1 cellular context compared by ENCODE assay signal in the genomic region with DNA sequence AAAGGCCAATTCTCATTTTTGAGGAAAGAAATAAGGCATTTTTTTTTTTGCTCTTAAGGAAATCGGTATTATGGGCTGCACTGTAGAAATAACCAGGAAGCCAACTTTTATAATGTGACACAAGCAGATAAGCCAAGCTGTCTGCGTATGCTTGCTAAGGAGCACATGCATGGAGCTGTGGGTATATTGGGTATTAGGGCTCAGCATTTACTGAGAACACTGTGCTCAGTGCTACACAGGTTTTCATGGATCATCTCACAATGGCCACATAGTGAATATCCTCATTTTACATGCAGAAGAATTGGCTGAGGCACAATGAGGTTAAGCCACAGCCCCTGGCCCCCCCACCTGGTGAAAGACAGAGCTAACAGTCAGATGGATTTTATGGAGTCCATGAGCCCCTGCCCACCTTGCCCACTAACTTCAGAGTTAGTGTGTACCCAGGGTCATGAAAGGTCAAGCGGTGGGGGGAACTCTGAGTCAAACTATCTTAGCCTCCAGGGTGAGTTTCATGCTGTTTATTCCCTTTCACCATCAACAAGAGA.
TF ChIP-seq lines count a peak whose summit lies in the region.

No MANE protein-coding gene starts in this region.

TF ChIP-seq in GM23338, 12 proteins besides CTCF, POLR2A, EP300 and RAD21 (continued from another document):
- TF ChIP-seq, protein P1, sequence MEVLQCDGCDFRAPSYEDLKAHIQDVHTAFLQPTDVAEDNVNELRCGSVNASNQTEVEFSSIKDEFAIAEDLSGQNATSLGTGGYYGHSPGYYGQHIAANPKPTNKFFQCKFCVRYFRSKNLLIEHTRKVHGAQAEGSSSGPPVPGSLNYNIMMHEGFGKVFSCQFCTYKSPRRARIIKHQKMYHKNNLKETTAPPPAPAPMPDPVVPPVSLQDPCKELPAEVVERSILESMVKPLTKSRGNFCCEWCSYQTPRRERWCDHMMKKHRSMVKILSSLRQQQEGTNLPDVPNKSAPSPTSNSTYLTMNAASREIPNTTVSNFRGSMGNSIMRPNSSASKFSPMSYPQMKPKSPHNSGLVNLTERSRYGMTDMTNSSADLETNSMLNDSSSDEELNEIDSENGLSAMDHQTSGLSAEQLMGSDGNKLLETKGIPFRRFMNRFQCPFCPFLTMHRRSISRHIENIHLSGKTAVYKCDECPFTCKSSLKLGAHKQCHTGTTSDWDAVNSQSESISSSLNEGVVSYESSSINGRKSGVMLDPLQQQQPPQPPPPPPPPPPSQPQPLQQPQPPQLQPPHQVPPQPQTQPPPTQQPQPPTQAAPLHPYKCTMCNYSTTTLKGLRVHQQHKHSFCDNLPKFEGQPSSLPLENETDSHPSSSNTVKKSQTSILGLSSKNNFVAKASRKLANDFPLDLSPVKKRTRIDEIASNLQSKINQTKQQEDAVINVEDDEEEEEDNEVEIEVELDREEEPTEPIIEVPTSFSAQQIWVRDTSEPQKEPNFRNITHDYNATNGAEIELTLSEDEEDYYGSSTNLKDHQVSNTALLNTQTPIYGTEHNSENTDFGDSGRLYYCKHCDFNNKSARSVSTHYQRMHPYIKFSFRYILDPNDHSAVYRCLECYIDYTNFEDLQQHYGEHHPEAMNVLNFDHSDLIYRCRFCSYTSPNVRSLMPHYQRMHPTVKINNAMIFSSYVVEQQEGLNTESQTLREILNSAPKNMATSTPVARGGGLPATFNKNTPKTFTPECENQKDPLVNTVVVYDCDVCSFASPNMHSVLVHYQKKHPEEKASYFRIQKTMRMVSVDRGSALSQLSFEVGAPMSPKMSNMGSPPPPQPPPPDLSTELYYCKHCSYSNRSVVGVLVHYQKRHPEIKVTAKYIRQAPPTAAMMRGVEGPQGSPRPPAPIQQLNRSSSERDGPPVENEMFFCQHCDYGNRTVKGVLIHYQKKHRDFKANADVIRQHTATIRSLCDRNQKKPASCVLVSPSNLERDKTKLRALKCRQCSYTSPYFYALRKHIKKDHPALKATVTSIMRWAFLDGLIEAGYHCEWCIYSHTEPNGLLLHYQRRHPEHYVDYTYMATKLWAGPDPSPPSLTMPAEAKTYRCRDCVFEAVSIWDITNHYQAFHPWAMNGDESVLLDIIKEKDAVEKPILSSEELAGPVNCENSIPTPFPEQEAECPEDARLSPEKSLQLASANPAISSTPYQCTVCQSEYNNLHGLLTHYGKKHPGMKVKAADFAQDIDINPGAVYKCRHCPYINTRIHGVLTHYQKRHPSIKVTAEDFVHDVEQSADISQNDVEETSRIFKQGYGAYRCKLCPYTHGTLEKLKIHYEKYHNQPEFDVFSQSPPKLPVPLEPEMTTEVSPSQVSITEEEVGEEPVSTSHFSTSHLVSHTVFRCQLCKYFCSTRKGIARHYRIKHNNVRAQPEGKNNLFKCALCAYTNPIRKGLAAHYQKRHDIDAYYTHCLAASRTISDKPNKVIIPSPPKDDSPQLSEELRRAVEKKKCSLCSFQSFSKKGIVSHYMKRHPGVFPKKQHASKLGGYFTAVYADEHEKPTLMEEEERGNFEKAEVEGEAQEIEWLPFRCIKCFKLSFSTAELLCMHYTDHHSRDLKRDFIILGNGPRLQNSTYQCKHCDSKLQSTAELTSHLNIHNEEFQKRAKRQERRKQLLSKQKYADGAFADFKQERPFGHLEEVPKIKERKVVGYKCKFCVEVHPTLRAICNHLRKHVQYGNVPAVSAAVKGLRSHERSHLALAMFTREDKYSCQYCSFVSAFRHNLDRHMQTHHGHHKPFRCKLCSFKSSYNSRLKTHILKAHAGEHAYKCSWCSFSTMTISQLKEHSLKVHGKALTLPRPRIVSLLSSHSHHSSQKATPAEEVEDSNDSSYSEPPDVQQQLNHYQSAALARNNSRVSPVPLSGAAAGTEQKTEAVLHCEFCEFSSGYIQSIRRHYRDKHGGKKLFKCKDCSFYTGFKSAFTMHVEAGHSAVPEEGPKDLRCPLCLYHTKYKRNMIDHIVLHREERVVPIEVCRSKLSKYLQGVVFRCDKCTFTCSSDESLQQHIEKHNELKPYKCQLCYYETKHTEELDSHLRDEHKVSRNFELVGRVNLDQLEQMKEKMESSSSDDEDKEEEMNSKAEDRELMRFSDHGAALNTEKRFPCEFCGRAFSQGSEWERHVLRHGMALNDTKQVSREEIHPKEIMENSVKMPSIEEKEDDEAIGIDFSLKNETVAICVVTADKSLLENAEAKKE (CRISPR knock-in tag; IDR thresholded peaks at IDR 0.05), result no peak
- TF ChIP-seq CREB1 (CRISPR knock-in tag; IDR thresholded peaks at IDR 0.05; ENCODE audit: low read depth) (no peak), EZH2 (IDR thresholded peaks at IDR 0.05; ENCODE audit: low read depth, unreplicated experiment) (no peak)
